Comparison of ENCODE assay signal across 8 cellular contexts in the genomic region with DNA sequence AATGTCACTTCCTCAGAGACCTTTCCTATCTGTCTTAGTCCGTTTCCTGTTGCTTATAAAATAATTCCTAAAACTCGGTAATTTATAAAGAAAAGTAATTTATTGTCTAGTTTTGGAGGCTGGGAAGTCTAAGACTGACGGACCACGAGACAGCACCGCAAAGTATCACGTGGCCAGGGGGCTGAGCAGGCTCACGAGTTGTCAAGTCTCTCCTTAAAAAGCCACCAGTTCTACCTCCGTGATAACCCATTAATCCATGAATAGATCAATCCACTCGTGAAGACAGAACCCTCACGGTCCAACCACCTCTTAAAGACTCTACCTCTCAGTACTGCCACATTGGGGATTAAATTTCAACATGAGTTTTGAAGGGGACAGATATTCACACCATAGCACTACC. TPM values are rescaled to one million over a fixed set of nuclear protein-coding genes. Genes with fewer than 3 reads are reported as not detected.
DNase-seq lines count a peak whose midpoint lies in the region; ATAC-seq, FAIRE-seq and TF ChIP-seq lines count a peak whose summit lies in the region.

No MANE protein-coding gene starts in this region.

- peaks cover 4% of the 10 kb centered on the region; the same call in 1 of the 2 replicates for H3F3A ChIP-seq in MM.1S (ENCODE audit: insufficient read depth, low read length)

- POLR2A ChIA-PET in Caco-2 (lab: Charles Lee), result no interaction called here

- peaks cover 93% of the 10 kb centered on the region for H3K79me2 ChIP-seq in MM.1S (ENCODE audit: low read length)

- no peak for ATAC-seq in HG03520 (IDR thresholded peaks at IDR 0.05; ENCODE audit: unreplicated experiment)

- no peak for FAIRE-seq in H54 (lab: Jason Lieb, UNC)

- CTCF ChIA-PET in Caco-2 (lab: Charles Lee), result no interaction called here

- H3K4me2 ChIP-seq in MM.1S (ENCODE audit: low read depth, low read length), result peak overlapping the region; percentile 87

- H3K4me1 ChIP-seq in Caco-2, result peaks cover 9% of the 10 kb centered on the region; the same call in 1 of the 2 replicates
- H3K4me1 ChIP-seq in MM.1S (ENCODE audit: low read length), result peaks cover 8% of the 10 kb centered on the region; the same call in 1 of the 2 replicates

- H3K9me3 ChIP-seq in Caco-2 (no peaks in the 10 kb centered on the region), MM.1S (replicated peaks; ENCODE audit: insufficient read depth, low read length) (no peaks in the 10 kb centered on the region)

- H3K27me3 ChIP-seq in Caco-2 (replicated peaks; ENCODE audit: control insufficient read depth, insufficient read depth, low read length) (no peaks in the 10 kb centered on the region), MM.1S (replicated peaks; ENCODE audit: insufficient read depth, low read length) (no peaks in the 10 kb centered on the region)

- H3K9me2 ChIP-seq in MM.1S (replicated peaks; ENCODE audit: insufficient read depth, low read length), result no peaks in the 10 kb centered on the region

- no peak overlapping the region for H3K4me3 Mint-ChIP-seq in Caco-2 (ENCODE audit: unreplicated experiment)

- no peaks in the 10 kb centered on the region for H3K27me3 Mint-ChIP-seq in Caco-2 (ENCODE audit: insufficient read depth, unreplicated experiment)

- H3K27ac Mint-ChIP-seq in Caco-2 (ENCODE audit: unreplicated experiment), result no peak overlapping the region

- peak overlapping the region; percentile 80 for H3K9ac ChIP-seq in MM.1S (ENCODE audit: low read length)

- H3K27ac ChIP-seq in MM.1S (ENCODE audit: low read length), result peak overlapping the region; percentile 40; the same call in 1 of the 2 replicates

- peak in 1 of 2 experiments; percentile 7 for DNase-seq in Caco-2
- DNase-seq in MM.1S, result peak; percentile 32
- peak; percentile 16 for DNase-seq in activated T-helper 9 cell treated with anti-CD3 and anti-CD28 coated beads, Interleukin-2, amount 50 U/mL, for 16 hours (ENCODE audit: low read depth)
- peak; percentile 14 to 24 for DNase-seq in stimulated activated CD8-positive, alpha-beta memory T cell treated with anti-CD3 and anti-CD28 coated beads, Interleukin-2, amount 100 ng/mL, for 48 hours (ENCODE audit: low read depth in 2 of 2)
- no peak for DNase-seq in hepatic stellate cell (ENCODE audit: low spot score)
- no peak for DNase-seq in H54 (ENCODE audit: insufficient read length, low spot score)

- no TSS peak for BruUV-seq in Caco-2 (replicated peaks; lab: Mats Ljungman, UMichigan)

- no peak for TF ChIP-seq POLR2A in H54 (IDR thresholded peaks at IDR 0.05; ENCODE audit: low read depth, low read length)

- H3K4me3 ChIP-seq in Caco-2 (ENCODE audit: low read depth, low read length) (peak overlapping the region; percentile 81), MM.1S (ENCODE audit: low read length) (peak overlapping the region; percentile 93), iPS-11a (ENCODE audit: low read depth, low read length) (peak overlapping the region; percentile 93)

- no peaks in the 10 kb centered on the region for H3K4me1 Mint-ChIP-seq in Caco-2 (ENCODE audit: low read depth, unreplicated experiment)

- TF ChIP-seq CTCF in Caco-2 (IDR thresholded peaks at IDR 0.05; ENCODE audit: insufficient read depth in 1 of 2, low read depth in 1 of 2, low read length in 1 of 2, severe bottlenecking in 1 of 2, unreplicated experiment in 1 of 2) (no peak), MM.1S (IDR thresholded peaks at IDR 0.05; ENCODE audit: low read length) (no peak)

- peaks cover 7% of the 10 kb centered on the region for H3K36me3 Mint-ChIP-seq in Caco-2 (ENCODE audit: insufficient read depth, unreplicated experiment)

- H3K36me3 ChIP-seq in Caco-2 (ENCODE audit: control insufficient read depth, insufficient read depth, low read length) (no peaks in the 10 kb centered on the region), MM.1S (replicated peaks; ENCODE audit: insufficient read depth, low read length) (no peaks in the 10 kb centered on the region)

- no peaks in the 10 kb centered on the region for H3K9me3 Mint-ChIP-seq in Caco-2 (ENCODE audit: unreplicated experiment)

- H4K20me1 ChIP-seq in MM.1S (ENCODE audit: insufficient read depth, low read length), result no peaks in the 10 kb centered on the region

- intact Hi-C loops in Caco-2 (cut with micrococcal nuclease; ENCODE audit: unreplicated experiment), result no loop called here

- H2AFZ ChIP-seq in MM.1S (ENCODE audit: low read length), result peak overlapping the region; percentile 69

RNA-seq across cellular contexts. Expression of a gene that starts 0.8 kb away (rescaled TPM):
- total RNA-seq in Caco-2 (2022), result 11.0 and 12.0 TPM in 2 replicates

RNA-seq across cellular contexts. Expression of a gene that starts 1.2 kb away (rescaled TPM):
- 14.4 and 14.5 TPM in 2 replicates for total RNA-seq in Caco-2 (2022)

Comparison
In these comparisons a context has a peak if more than half of its experiments do, and no peak if none do; other contexts are left out.
1. DNase-seq: peak in MM.1S (single experiment), activated T-helper 9 cell treated with anti-CD3 and anti-CD28 coated beads, Interleukin-2, amount 50 U/mL, for 16 hours (single experiment) and stimulated activated CD8-positive, alpha-beta memory T cell treated with anti-CD3 and anti-CD28 coated beads, Interleukin-2, amount 100 ng/mL, for 48 hours (2 of 2); none in hepatic stellate cell (single experiment) and H54 (single experiment).
2. Peak in every context shown above with its lines, with median percentiles within 50 percentile points of each other: H3K4me3 ChIP-seq.